8 cellular contexts compared by ENCODE assay signal in the genomic region with DNA sequence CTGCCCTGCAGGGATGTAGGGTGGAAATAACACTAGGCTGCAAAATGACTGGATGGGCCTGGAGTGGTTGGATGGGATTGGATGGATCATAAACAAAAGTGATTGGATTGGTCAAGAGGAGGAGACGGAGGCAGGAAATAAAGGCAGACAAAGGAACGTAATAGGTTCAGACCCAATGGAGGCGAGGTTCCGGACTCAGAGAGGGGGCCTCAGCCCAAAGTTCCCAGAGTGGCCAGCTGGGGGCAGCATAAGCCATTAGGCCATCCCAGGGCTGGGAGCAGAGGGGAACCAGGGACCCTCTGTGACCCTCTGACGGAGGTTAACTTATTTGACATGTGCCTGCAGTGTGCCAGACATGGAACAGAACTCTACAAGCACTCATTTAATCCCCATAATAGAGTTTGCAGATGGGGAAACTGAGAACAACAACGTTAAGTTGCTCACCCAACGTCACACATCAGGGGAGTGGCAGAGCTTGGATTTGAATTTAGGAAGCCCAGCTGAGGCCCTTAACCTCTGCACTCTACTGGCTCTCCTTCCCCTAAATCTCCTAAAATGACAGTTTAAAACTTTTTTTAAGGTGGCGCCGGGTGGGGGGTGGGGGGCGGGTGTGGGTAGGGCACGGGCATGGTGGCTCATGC. TPM values are rescaled to one million over a fixed set of nuclear protein-coding genes. Genes with fewer than 3 reads are reported as not detected.
DNase-seq lines count a peak whose midpoint lies in the region; ATAC-seq, FAIRE-seq and TF ChIP-seq lines count a peak whose summit lies in the region.

No MANE protein-coding gene starts in this region.

- H3K27ac ChIP-seq in A673 (ENCODE audit: low read depth, low read length, poor library complexity, severe bottlenecking) (no peak overlapping the region), HEK293 (ENCODE audit: extremely low read depth, low read depth, low read length) (no peak overlapping the region), HepG2 (ENCODE audit: extremely low read length, insufficient read depth, low read length) (no peak overlapping the region)

- H3K9me3 ChIP-seq in A673 (ENCODE audit: low read depth, low read length, poor library complexity, severe bottlenecking) (no peaks in the 10 kb centered on the region), HEK293 (ENCODE audit: control insufficient read depth, insufficient read depth, low read depth, low read length) (no peaks in the 10 kb centered on the region), HepG2 (ENCODE audit: low read length) (no peaks in the 10 kb centered on the region)

- peak; percentile 67 for DNase-seq in A673 (ENCODE audit: low spot score)
- DNase-seq in activated CD4-positive, CD25-positive, alpha-beta regulatory T cell (lab: John Stamatoyannopoulos, UW) = peak; percentile 40 to 63 (median 52)
- peak; percentile 66 to 70 for DNase-seq in cardiac fibroblast (ENCODE audit: low read depth in 2 of 2)
- peak; percentile 33 for DNase-seq in HepG2 (ENCODE audit: low spot score)
- DNase-seq in stimulated activated CD8-positive, alpha-beta memory T cell treated with anti-CD3 and anti-CD28 coated beads, Interleukin-15, amount 100 ng/mL, for 1 hour (ENCODE audit: low read depth) = peak; percentile 68
- DNase-seq in cerebellum (ENCODE audit: low spot score) = no peak
- no peak for DNase-seq in urothelium cell line (ENCODE audit: low spot score)

- peaks cover 1% of the 10 kb centered on the region for H3K27me3 ChIP-seq in A673 (replicated peaks; ENCODE audit: insufficient read depth, low read depth, low read length, poor library complexity)
- H3K27me3 ChIP-seq in HepG2 (ENCODE audit: control insufficient read depth in 1 of 2, insufficient read depth in 2 of 2, low read length in 2 of 2) = peaks cover 2 to 8% of the 10 kb centered on the region in 2 experiments; a peak in 3 of 5 replicates

- FAIRE-seq in HepG2 (lab: Jason Lieb, UNC) (peak; percentile 18), urothelium cell line (lab: Jason Lieb, UNC) (no peak)

- POLR2A ChIA-PET in A673 (lab: Charles Lee; ENCODE audit: low non-redundant PET) = no interaction called here
- POLR2A ChIA-PET in HEK293 (lab: Yijun Ruan, JAX) = interaction anchor here (1.7 kb wide), 1 partner anchor 11 kb away, joined by 5 read pairs; no protein-coding TSS in a partner anchor
- POLR2A ChIA-PET in HepG2 (lab: Yijun Ruan, JAX) = no interaction called here

- no peak for TF ChIP-seq POLR2A in HepG2 (IDR thresholded peaks at IDR 0.05; ENCODE audit: insufficient read depth in 1 of 2, low read depth in 2 of 2, low read length in 2 of 2)

- ATAC-seq in HepG2 = peak; percentile 67

- BruUV-seq in A673 (replicated peaks; lab: Mats Ljungman, UMichigan) (no TSS peak), HepG2 (replicated peaks; lab: Mats Ljungman, UMichigan) (no TSS peak)

- no peaks in the 10 kb centered on the region for H3K36me3 ChIP-seq in A673 (ENCODE audit: insufficient read depth, low read length, poor library complexity, severe bottlenecking)
- no peaks in the 10 kb centered on the region for H3K36me3 ChIP-seq in HEK293 (ENCODE audit: control insufficient read depth in 2 of 2, insufficient read depth in 1 of 2, low read length in 2 of 2)
- H3K36me3 ChIP-seq in HepG2 (replicated peaks in 1 of 2; ENCODE audit: control insufficient read depth in 1 of 2, insufficient read depth in 2 of 2, low read length in 2 of 2) = no peaks in the 10 kb centered on the region

- H4K20me1 ChIP-seq in HepG2 (ENCODE audit: insufficient read depth, low read length) = no peaks in the 10 kb centered on the region

- H2AFZ ChIP-seq in HepG2 (ENCODE audit: low read length) = no peak overlapping the region

- TF ChIP-seq RAD21 in HepG2 (CRISPR knock-in tag; IDR thresholded peaks at IDR 0.05) = peak; percentile 48; the same call in 1 of the 2 replicates

- H3K4me2 ChIP-seq in HepG2 (ENCODE audit: low read depth, low read length) = no peak overlapping the region

- no peaks in the 10 kb centered on the region for H3K79me2 ChIP-seq in HepG2 (ENCODE audit: insufficient read depth, low read length)

- no peak overlapping the region for H3K4me3 ChIP-seq in A673 (ENCODE audit: low read depth, low read length, poor library complexity, severe bottlenecking)
- H3K4me3 ChIP-seq in HEK293 (ENCODE audit: low read depth, low read length) = no peak overlapping the region
- no peak overlapping the region for H3K4me3 ChIP-seq in cardiac fibroblast (replicated peaks in 1 of 2; ENCODE audit: low read depth in 2 of 2, low read length in 2 of 2)
- H3K4me3 ChIP-seq in HepG2 (replicated peaks in 1 of 3; ENCODE audit: insufficient read depth in 1 of 3, low read depth in 2 of 3, low read length in 3 of 3) = no peak overlapping the region

- H3K4me1 ChIP-seq in A673 (ENCODE audit: insufficient read depth, low read length, poor library complexity, severe bottlenecking) (no peaks in the 10 kb centered on the region), HEK293 (ENCODE audit: control insufficient read depth, insufficient read depth, low read length) (no peaks in the 10 kb centered on the region), HepG2 (ENCODE audit: insufficient read depth, low read length) (no peaks in the 10 kb centered on the region)

- TF ChIP-seq CTCF in A673 (conservative IDR thresholded peaks at IDR 0.05; ENCODE audit: low read depth, low read length) (peak; percentile 89), HEK293 (tag by site-specific recombination; IDR thresholded peaks at IDR 0.05) (peak; percentile 27; the same call in 1 of the 2 replicates), cardiac fibroblast (IDR thresholded peaks at IDR 0.05; ENCODE audit: low read depth, low read length) (peak; percentile 90), HepG2 (CRISPR knock-in tag; IDR thresholded peaks at IDR 0.05) (peak; percentile 82)

- TF ChIP-seq EP300 in HepG2 (IDR thresholded peaks at IDR 0.05; ENCODE audit: low read depth in 2 of 2, low read length in 2 of 2) = no peak
- no peak for TF ChIP-seq EP300 in HepG2 (CRISPR knock-in tag; IDR thresholded peaks at IDR 0.05; ENCODE audit: borderline replicate concordance)

- CTCF ChIA-PET in A673 (lab: Charles Lee) (interaction anchor here (1.9 kb wide), 1 partner anchor 63 kb away, joined by 6 read pairs; no protein-coding TSS in a partner anchor), HEK293 (lab: Yijun Ruan, JAX) (interaction anchor here (0.6 to 3.5 kb wide), 16 partner anchors 11 to 913 kb away, joined by 3 to 22 read pairs (median 4); no protein-coding TSS in a partner anchor), HepG2 (lab: Yijun Ruan, JAX; ENCODE audit: low intra/inter-chr PET ratio, low total read pairs) (interaction anchor here (0.9 to 2.9 kb wide), 3 partner anchors 63 to 152 kb away, joined by 3 to 13 read pairs (median 9); no protein-coding TSS in a partner anchor)

- in situ Hi-C loops in HepG2 (cut with HindIII; ENCODE audit: extremely low pct_ligation_motif_present, low pct_unique_long_range_greater_than_20kb) = loop anchor here (10.0 kb wide), 1 partner anchor 151 kb away; a partner anchor contains a TSS

- intact Hi-C loops in A673 (cut with micrococcal nuclease; ENCODE audit: unreplicated experiment) = loop anchor here (1.0 to 5.0 kb wide), 2 partner anchors 62 to 153 kb away; a partner anchor contains a TSS
- intact Hi-C loops in HepG2 (cut with micrococcal nuclease; ENCODE audit: unreplicated experiment) = loop anchor here (2.0 kb wide), 1 partner anchor 63 kb away; no protein-coding TSS in a partner anchor

- H3K9ac ChIP-seq in HepG2 (ENCODE audit: insufficient read depth, low read depth, low read length) = no peak overlapping the region

- 38% methylated on average over 11 of the region's 11 CpGs for WGBS in HepG2 (ENCODE audit: low lambda C conversion rate)

RNA-seq across cellular contexts. Expression of a gene that starts 15.3 kb away (rescaled TPM):
- 79.1 and 87.3 TPM in 2 replicates for total RNA-seq in A673 (2021)
- 3.8 and 12.2 TPM in 2 replicates for total RNA-seq in HepG2 (2016; rRNA removed; fragmentation: Illumina TruSeq; extraction: Trizol)
- total RNA-seq in HepG2 (2016; cell fraction: cytosol; rRNA removed; fragmentation: Illumina TruSeq; extraction: Trizol; ENCODE audit: low read depth) = 2.4 and 2.8 TPM in 2 replicates
- 6.4 and 9.5 TPM in 2 replicates for total RNA-seq in HepG2 (2016; cell fraction: insoluble cytoplasmic fraction; rRNA removed; fragmentation: Illumina TruSeq; extraction: Trizol)
- total RNA-seq in HepG2 (2016; cell fraction: membrane; rRNA removed; fragmentation: Illumina TruSeq; extraction: Trizol) = 6.3 and 6.5 TPM in 2 replicates
- total RNA-seq in HepG2 (2016; cell fraction: nucleus; rRNA removed; fragmentation: Illumina TruSeq; extraction: Trizol) = 6.7 and 10.0 TPM in 2 replicates
- polyA plus RNA-seq in HepG2 (2011; rRNA removed) = 7.3 and 8.2 TPM in 2 replicates
- polyA plus RNA-seq in HepG2 (2011; cell fraction: cytosol; rRNA removed) = 3.3 and 5.6 TPM in 2 replicates
- polyA plus RNA-seq in HepG2 (2011; cell fraction: nucleus; rRNA removed) = 34.8 and 36.5 TPM in 2 replicates
- 18.2 and 28.7 TPM in 2 replicates for polyA plus RNA-seq in HepG2 (2012)
- polyA plus RNA-seq in HepG2 (2016; cell fraction: cytosol; fragmentation: Illumina TruSeq; extraction: Trizol; ENCODE audit: low read depth) = 1.0 and 1.3 TPM in 2 replicates
- 8.8 and 13.1 TPM in 2 replicates for polyA plus RNA-seq in HepG2 (2016; cell fraction: insoluble cytoplasmic fraction; fragmentation: Illumina TruSeq; extraction: Trizol; ENCODE audit: low read depth)
- 2.1 and 3.2 TPM in 2 replicates for polyA plus RNA-seq in HepG2 (2016; cell fraction: membrane; fragmentation: Illumina TruSeq; extraction: Trizol; ENCODE audit: low read depth)
- polyA plus RNA-seq in HepG2 (2016; cell fraction: nucleus; fragmentation: Illumina TruSeq; extraction: Trizol; ENCODE audit: insufficient read depth, low read depth) = 15.3 and 23.8 TPM in 2 replicates
- polyA minus RNA-seq in HepG2 (2011; rRNA and poly(A)+ RNA removed; ENCODE audit: low replicate concordance) = 37.6 and 52.5 TPM in 2 replicates
- 19.4 and 24.6 TPM in 2 replicates for polyA minus RNA-seq in HepG2 (2011; cell fraction: cytosol; rRNA and poly(A)+ RNA removed)
- 10.9 and 11.4 TPM in 2 replicates for polyA minus RNA-seq in HepG2 (2011; cell fraction: nucleus; rRNA and poly(A)+ RNA removed)
- total RNA-seq in cerebellum = 31.4 TPM

RNA-seq across cellular contexts. Expression of a gene that starts 15.8 kb away (rescaled TPM):
- total RNA-seq in A673 (2021) (5.8 and 6.8 TPM in 2 replicates), HepG2 (2016; rRNA removed; fragmentation: Illumina TruSeq; extraction: Trizol) (0.07 and 0.11 TPM in 2 replicates), cerebellum (27.4 TPM)
- not detected in 2 replicates for total RNA-seq in HepG2 (2016; cell fraction: cytosol; rRNA removed; fragmentation: Illumina TruSeq; extraction: Trizol; ENCODE audit: low read depth)
- total RNA-seq in HepG2 (2016; cell fraction: insoluble cytoplasmic fraction; rRNA removed; fragmentation: Illumina TruSeq; extraction: Trizol) = 0.09 TPM in 2 replicates
- total RNA-seq in HepG2 (2016; cell fraction: membrane; rRNA removed; fragmentation: Illumina TruSeq; extraction: Trizol) = 0.03 and 0.06 TPM in 2 replicates
- total RNA-seq in HepG2 (2016; cell fraction: nucleus; rRNA removed; fragmentation: Illumina TruSeq; extraction: Trizol) = 0.09 and 0.16 TPM in 2 replicates
- 0.34 and 0.45 TPM in 2 replicates for polyA plus RNA-seq in HepG2 (2011; rRNA removed)
- 0.09 and 0.10 TPM in 2 replicates for polyA plus RNA-seq in HepG2 (2011; cell fraction: cytosol; rRNA removed)
- 1.7 and 2.0 TPM in 2 replicates for polyA plus RNA-seq in HepG2 (2011; cell fraction: nucleus; rRNA removed)
- polyA plus RNA-seq in HepG2 (2012) = 0.17 and 0.20 TPM in 2 replicates
- not detected in 2 replicates for polyA plus RNA-seq in HepG2 (2016; cell fraction: cytosol; fragmentation: Illumina TruSeq; extraction: Trizol; ENCODE audit: low read depth)
- polyA plus RNA-seq in HepG2 (2016; cell fraction: insoluble cytoplasmic fraction; fragmentation: Illumina TruSeq; extraction: Trizol; ENCODE audit: low read depth) = 0.05 and 0.14 TPM in 2 replicates
- polyA plus RNA-seq in HepG2 (2016; cell fraction: membrane; fragmentation: Illumina TruSeq; extraction: Trizol; ENCODE audit: low read depth) = 0.02 TPM in 1 of 2 replicates, not detected in the other
- polyA plus RNA-seq in HepG2 (2016; cell fraction: nucleus; fragmentation: Illumina TruSeq; extraction: Trizol; ENCODE audit: insufficient read depth, low read depth) = 0.40 and 0.84 TPM in 2 replicates
- 0.24 and 0.63 TPM in 2 replicates for polyA minus RNA-seq in HepG2 (2011; rRNA and poly(A)+ RNA removed; ENCODE audit: low replicate concordance)
- polyA minus RNA-seq in HepG2 (2011; cell fraction: cytosol; rRNA and poly(A)+ RNA removed) = 0.18 and 0.30 TPM in 2 replicates
- 0.62 and 1.2 TPM in 2 replicates for polyA minus RNA-seq in HepG2 (2011; cell fraction: nucleus; rRNA and poly(A)+ RNA removed)

RNA-seq across cellular contexts. Expression of a gene that starts 47.3 kb away (rescaled TPM):
- total RNA-seq in A673 (2021) (2.1 and 5.0 TPM in 2 replicates), HepG2 (2016; rRNA removed; fragmentation: Illumina TruSeq; extraction: Trizol) (1.2 and 1.3 TPM in 2 replicates), cerebellum (25.9 TPM)
- total RNA-seq in HepG2 (2016; cell fraction: cytosol; rRNA removed; fragmentation: Illumina TruSeq; extraction: Trizol; ENCODE audit: low read depth) = 0.18 and 1.7 TPM in 2 replicates
- 0.45 and 2.3 TPM in 2 replicates for total RNA-seq in HepG2 (2016; cell fraction: insoluble cytoplasmic fraction; rRNA removed; fragmentation: Illumina TruSeq; extraction: Trizol)
- 1.4 TPM in 2 replicates for total RNA-seq in HepG2 (2016; cell fraction: membrane; rRNA removed; fragmentation: Illumina TruSeq; extraction: Trizol)
- 1.6 and 3.1 TPM in 2 replicates for total RNA-seq in HepG2 (2016; cell fraction: nucleus; rRNA removed; fragmentation: Illumina TruSeq; extraction: Trizol)
- 2.5 and 3.1 TPM in 2 replicates for polyA plus RNA-seq in HepG2 (2011; rRNA removed)
- 0.95 and 1.5 TPM in 2 replicates for polyA plus RNA-seq in HepG2 (2011; cell fraction: cytosol; rRNA removed)
- 23.2 and 28.6 TPM in 2 replicates for polyA plus RNA-seq in HepG2 (2011; cell fraction: nucleus; rRNA removed)
- polyA plus RNA-seq in HepG2 (2012) = 4.3 and 5.3 TPM in 2 replicates
- 0.75 and 1.1 TPM in 2 replicates for polyA plus RNA-seq in HepG2 (2016; cell fraction: cytosol; fragmentation: Illumina TruSeq; extraction: Trizol; ENCODE audit: low read depth)
- 0.76 and 2.0 TPM in 2 replicates for polyA plus RNA-seq in HepG2 (2016; cell fraction: insoluble cytoplasmic fraction; fragmentation: Illumina TruSeq; extraction: Trizol; ENCODE audit: low read depth)
- 0.88 and 1.4 TPM in 2 replicates for polyA plus RNA-seq in HepG2 (2016; cell fraction: membrane; fragmentation: Illumina TruSeq; extraction: Trizol; ENCODE audit: low read depth)
- polyA plus RNA-seq in HepG2 (2016; cell fraction: nucleus; fragmentation: Illumina TruSeq; extraction: Trizol; ENCODE audit: insufficient read depth, low read depth) = 4.8 and 5.1 TPM in 2 replicates
- polyA minus RNA-seq in HepG2 (2011; rRNA and poly(A)+ RNA removed; ENCODE audit: low replicate concordance) = 1.3 and 16.7 TPM in 2 replicates
- polyA minus RNA-seq in HepG2 (2011; cell fraction: cytosol; rRNA and poly(A)+ RNA removed) = 2.5 and 4.6 TPM in 2 replicates
- polyA minus RNA-seq in HepG2 (2011; cell fraction: nucleus; rRNA and poly(A)+ RNA removed) = 20.1 and 21.3 TPM in 2 replicates

Comparison
In these comparisons a context has a peak if more than half of its experiments do, and no peak if none do; other contexts are left out.
1. DNase-seq: peak in A673 (single experiment), activated CD4-positive, CD25-positive, alpha-beta regulatory T cell (4 of 4), cardiac fibroblast (2 of 2), HepG2 (single experiment) and stimulated activated CD8-positive, alpha-beta memory T cell treated with anti-CD3 and anti-CD28 coated beads, Interleukin-15, amount 100 ng/mL, for 1 hour (single experiment); none in cerebellum (single experiment) and urothelium cell line (single experiment).
2. CTCF ChIP-seq: peak in every context shown above with its lines; median percentile 90 in cardiac fibroblast; 89 in A673; 82 in HepG2; 27 in HEK293.